In the genomic region with DNA sequence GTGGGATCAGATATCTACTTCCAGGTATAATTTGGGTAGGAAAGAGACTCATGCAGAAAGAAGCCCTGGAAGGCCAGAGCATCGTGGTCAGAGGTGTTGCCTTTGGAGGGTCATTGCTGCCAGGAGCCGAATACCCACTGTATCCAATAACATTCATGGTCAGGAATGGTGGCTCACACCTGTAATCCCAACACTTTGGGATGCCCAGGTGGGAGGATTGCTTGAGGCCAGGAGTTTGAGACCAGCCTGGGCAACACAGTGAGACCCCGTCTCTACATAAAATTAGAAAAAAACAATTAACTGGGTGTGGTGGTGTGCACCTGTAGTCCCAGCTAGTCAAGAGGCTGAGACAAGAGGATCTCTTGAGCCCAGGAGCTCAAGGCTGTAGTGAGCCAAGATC, we compare ENCODE assay signal across 38 cellular contexts. TPM values are rescaled to one million over a fixed set of nuclear protein-coding genes. Genes with fewer than 3 reads are reported as not detected.
DNase-seq lines count a peak whose midpoint lies in the region; ATAC-seq and TF ChIP-seq lines count a peak whose summit lies in the region.
"Had no signal": no experiment of that assay in that cellular context is flagged by ENCODE, and none has a peak within 500 bp of the region (broad histone marks: within the 10 kb centered on the region; RNA-seq: fewer than 3 reads in every experiment).

No MANE protein-coding gene starts in this region.

- CTCF ChIA-PET in WTC11 (lab: Charles Lee), result no interaction called here

- no peaks in the 10 kb centered on the region for H3K79me2 ChIP-seq in GM23338 (replicated peaks; ENCODE audit: insufficient read depth)

- WGBS in endodermal cell (ENCODE audit: insufficient coverage in 1 of 2, insufficient read length in 1 of 2), 2 experiments, result 93 to 100% methylated on average over 1 to 3 of the region's 3 CpGs
- WGBS in ovary, 3 donors, result 85 to 97% (median 92%) methylated on average over 3 of the region's 3 CpGs

- TF ChIP-seq CTCF in GM23338 (conservative IDR thresholded peaks at IDR 0.05; ENCODE audit: low read depth in 2 of 2) (no peak), WTC11 (IDR thresholded peaks at IDR 0.05) (no peak), endodermal cell (conservative IDR thresholded peaks at IDR 0.05) (no peak), ovary (IDR thresholded peaks at IDR 0.05) (no peak)

- intact Hi-C loops in ovary (cut with DNase I), result no loop called here

- H3K36me3 ChIP-seq in GM23338 (ENCODE audit: insufficient read depth) (0 out of 2 replicates have a peak, but pooled peaks cover 4% of the 10 kb centered on the region), endodermal cell (ENCODE audit: control insufficient read depth, insufficient read depth, low read length) (no peaks in the 10 kb centered on the region), ovary (no peaks in the 10 kb centered on the region)
- H3K36me3 ChIP-seq: BE2C; BLaER1; BLaER1 treated with 17β-estradiol and CSF1 and Interleukin-3, amounts not matched to agents 10 nM and 100 nM had no signal

- no peaks in the 10 kb centered on the region; the same call in 1 of the 2 replicates for H3K9me2 ChIP-seq in GM23338 (ENCODE audit: insufficient read depth)

- H3K4me1 Mint-ChIP-seq in GM23338, result peaks cover 26% of the 10 kb centered on the region
- H3K4me1 Mint-ChIP-seq in WTC11, result peaks cover 37% of the 10 kb centered on the region
- peaks cover 10% of the 10 kb centered on the region for H3K4me1 Mint-ChIP-seq in endodermal cell
- H3K4me1 Mint-ChIP-seq: B cell; CD14-positive monocyte; CD4-positive, alpha-beta memory T cell; CD4-positive, CD25-positive, alpha-beta regulatory T cell; CD8-positive, alpha-beta memory T cell had no signal

- H3K36me3 Mint-ChIP-seq in GM23338 (ENCODE audit: low read depth) (peaks cover 60% of the 10 kb centered on the region), WTC11 (peaks cover 37% of the 10 kb centered on the region), endodermal cell (ENCODE audit: low read depth) (peaks cover 47% of the 10 kb centered on the region)
- H3K36me3 Mint-ChIP-seq: CD14-positive monocyte had no signal

- peaks cover 2% of the 10 kb centered on the region for H3K27me3 Mint-ChIP-seq in GM23338 (ENCODE audit: insufficient read depth, low read depth, poor library complexity)
- no peaks in the 10 kb centered on the region for H3K27me3 Mint-ChIP-seq in WTC11 (ENCODE audit: low read depth)
- H3K27me3 Mint-ChIP-seq in endodermal cell (ENCODE audit: insufficient read depth), result peaks cover 2% of the 10 kb centered on the region
- H3K27me3 Mint-ChIP-seq: CD4-positive, alpha-beta memory T cell; CD4-positive, alpha-beta T cell had no signal

- H3K9me3 ChIP-seq in endodermal cell (ENCODE audit: control insufficient read depth, low read length), result no peaks in the 10 kb centered on the region
- no peaks in the 10 kb centered on the region for H3K9me3 ChIP-seq in ovary
- H3K9me3 ChIP-seq: A549; BE2C; BLaER1; BLaER1 treated with 17β-estradiol and CSF1 and Interleukin-3, amounts not matched to agents 10 nM and 100 nM; Caco-2 had no signal

- H3K9ac ChIP-seq in endodermal cell (ENCODE audit: extremely low read depth, low read length, poor library complexity, severe bottlenecking), result no peak overlapping the region
- H3K9ac ChIP-seq: BLaER1; BLaER1 treated with 17β-estradiol and CSF1 and Interleukin-3, amounts not matched to agents 10 nM and 100 nM had no signal

- DNase-seq in GM23338 (ENCODE audit: low spot score) (no peak), WTC11 (ENCODE audit: low spot score) (no peak), endodermal cell (no peak), ovary (no peak), activated T-cell treated with anti-CD3 and anti-CD28 coated beads for 4 hours (no peak)
- DNase-seq: 8988T; ACHN; AML-193; BE2C; C1 segment of cervical spinal cord; Caco-2; Calu3; CD4-positive, alpha-beta memory T cell; CD4-positive, alpha-beta T cell; CD4-positive, CD25-positive, alpha-beta regulatory T cell; CD8-positive, alpha-beta memory T cell; CD8-positive, alpha-beta T cell; COR-L47; DMS 273 treated with DMSO at 0.1 percent for 48 hours; DMS153; DMS53; DMS79; DMS79 treated with DMSO at 0.1 percent for 48 hours; DND-41; EL had no signal

- POLR2A ChIA-PET in WTC11 (lab: Charles Lee), result no interaction called here

- no peak for TF ChIP-seq EP300 in ovary (IDR thresholded peaks at IDR 0.05)

- no peaks in the 10 kb centered on the region for H4K20me1 ChIP-seq in GM23338 (replicated peaks; ENCODE audit: insufficient read depth)
- H4K20me1 ChIP-seq: BLaER1; BLaER1 treated with 17β-estradiol and CSF1 and Interleukin-3, amounts not matched to agents 10 nM and 100 nM had no signal

- no peak for TF ChIP-seq POLR2A in ovary (IDR thresholded peaks at IDR 0.05)

- no peak overlapping the region for H3K4me3 ChIP-seq in GM23338
- no peak overlapping the region for H3K4me3 ChIP-seq in endodermal cell (ENCODE audit: low read length)
- no peak overlapping the region for H3K4me3 ChIP-seq in ovary
- H3K4me3 ChIP-seq: A549; BLaER1; BLaER1 treated with 17β-estradiol and CSF1 and Interleukin-3, amounts not matched to agents 10 nM and 100 nM had no signal

- H2AFZ ChIP-seq in GM23338, result no peak overlapping the region

- H3K4me3 Mint-ChIP-seq in GM23338 (no peak overlapping the region), WTC11 (no peak overlapping the region), endodermal cell (no peak overlapping the region)
- H3K4me3 Mint-ChIP-seq: B cell; CD14-positive monocyte; CD4-positive, alpha-beta memory T cell; CD4-positive, alpha-beta T cell; CD4-positive, CD25-positive, alpha-beta regulatory T cell; CD8-positive, alpha-beta memory T cell; CD8-positive, alpha-beta T cell had no signal

- H3K27ac ChIP-seq in GM23338 (ENCODE audit: low read depth), result no peak overlapping the region
- H3K27ac ChIP-seq in endodermal cell (ENCODE audit: low read depth, low read length), result no peak overlapping the region
- no peak overlapping the region for H3K27ac ChIP-seq in ovary
- H3K27ac ChIP-seq: 22Rv1; A549; BLaER1; BLaER1 treated with 17β-estradiol and CSF1 and Interleukin-3, amounts not matched to agents 10 nM and 100 nM; C4-2B had no signal

- H3F3A ChIP-seq in GM23338 (replicated peaks; ENCODE audit: low read depth), result no peaks in the 10 kb centered on the region

- H3K4me1 ChIP-seq in GM23338 (ENCODE audit: insufficient read depth) (peaks cover 18% of the 10 kb centered on the region), endodermal cell (ENCODE audit: control insufficient read depth, insufficient read depth, low read length) (no peaks in the 10 kb centered on the region), ovary (ENCODE audit: insufficient read depth) (no peaks in the 10 kb centered on the region)
- H3K4me1 ChIP-seq: A549, BE2C, BLaER1, Caco-2 had no signal

- H3K4me2 ChIP-seq in GM23338, result no peak overlapping the region
- H3K4me2 ChIP-seq: A549; BLaER1; BLaER1 treated with 17β-estradiol and CSF1 and Interleukin-3, amounts not matched to agents 10 nM and 100 nM had no signal

- H3K9me3 Mint-ChIP-seq in GM23338 (peaks cover 6% of the 10 kb centered on the region), WTC11 (peaks cover 3% of the 10 kb centered on the region), endodermal cell (no peaks in the 10 kb centered on the region)
- H3K9me3 Mint-ChIP-seq: CD4-positive, alpha-beta memory T cell; CD4-positive, alpha-beta T cell; CD4-positive, CD25-positive, alpha-beta regulatory T cell; CD8-positive, alpha-beta memory T cell; CD8-positive, alpha-beta T cell had no signal

- ATAC-seq in GM23338 (no peak), WTC11 (no peak), GM19397 (IDR thresholded peaks at IDR 0.05; ENCODE audit: unreplicated experiment) (no peak)
- ATAC-seq: A549; CD8-positive, alpha-beta T cell had no signal

- H3K27ac Mint-ChIP-seq in GM23338, result 0 out of 2 replicates have a peak overlapping the region, but pooled peaks have one; percentile 18
- H3K27ac Mint-ChIP-seq in WTC11, result peak overlapping the region; percentile 11; the same call in 1 of the 2 replicates
- peak overlapping the region; percentile 11 for H3K27ac Mint-ChIP-seq in endodermal cell
- H3K27ac Mint-ChIP-seq: B cell; CD4-positive, alpha-beta memory T cell; CD4-positive, alpha-beta T cell; CD4-positive, CD25-positive, alpha-beta regulatory T cell; CD8-positive, alpha-beta memory T cell; CD8-positive, alpha-beta T cell had no signal

- no peaks in the 10 kb centered on the region for H3K27me3 ChIP-seq in GM23338 (ENCODE audit: insufficient read depth)
- no peaks in the 10 kb centered on the region for H3K27me3 ChIP-seq in endodermal cell (ENCODE audit: control insufficient read depth, insufficient read depth, low read length, poor library complexity, severe bottlenecking)
- no peaks in the 10 kb centered on the region for H3K27me3 ChIP-seq in ovary
- H3K27me3 ChIP-seq: BE2C; BLaER1; BLaER1 treated with 17β-estradiol and CSF1 and Interleukin-3, amounts not matched to agents 10 nM and 100 nM had no signal

TF ChIP-seq in GM23338, 12 proteins besides CTCF, POLR2A, EP300 and RAD21 (continues in another document):
- no peak for TF ChIP-seq POLR2AphosphoS5 (IDR thresholded peaks at IDR 0.05; ENCODE audit: low read depth)
- TF ChIP-seq EZH2phosphoT487 (IDR thresholded peaks at IDR 0.05; ENCODE audit: unreplicated experiment), result no peak
- TF ChIP-seq NANOG (IDR thresholded peaks at IDR 0.05; ENCODE audit: borderline replicate concordance), result no peak
- no peak for TF ChIP-seq JUNB (IDR thresholded peaks at IDR 0.05; ENCODE audit: unreplicated experiment)
- TF ChIP-seq ZNF114 (CRISPR knock-in tag; IDR thresholded peaks at IDR 0.05), result no peak

TF ChIP-seq in WTC11, 78 proteins besides CTCF, POLR2A, EP300 and RAD21 (continues in another document):
- no peak for TF ChIP-seq CREM (CRISPR knock-in tag; IDR thresholded peaks at IDR 0.05)
- no peak for TF ChIP-seq SOX15 (CRISPR knock-in tag; IDR thresholded peaks at IDR 0.05)
- peak; percentile 92 for TF ChIP-seq ZNF121 (CRISPR knock-in tag; IDR thresholded peaks at IDR 0.05)

RNA-seq across cellular contexts. Expression of gene F11, which starts 10.9 kb away (rescaled TPM):
- 1.5 and 2.1 TPM in 2 replicates for total RNA-seq in GM23338 (2014; rRNA removed; shearing (Covaris generic))
- polyA plus RNA-seq in GM23338 (2016; fragmentation: Nextera tagmentation; extraction: Ambion mirVana) (0.74 TPM in 1 of 2 replicates, not detected in the other), ovary (under 1 TPM in 1 of 2 donors, not detected in 1; 0.05 TPM)
- total RNA-seq in WTC11 (2021) (1.6 to 1.9 TPM (median 1.6 TPM) in 3 replicates), endodermal cell (not detected), ovary (under 1 TPM in 2 of 7 donors, not detected in 5; 0.20 to 0.23 TPM)
- polyA plus RNA-seq in endodermal cell (2013, experiment 1 of 2), result 0.25 TPM
- polyA plus RNA-seq in endodermal cell (2013, experiment 2 of 2), result not detected
- total RNA-seq: A172; B cell; Caco-2; CD4-positive, alpha-beta memory T cell; CD4-positive, alpha-beta T cell; CD4-positive, CD25-positive, alpha-beta regulatory T cell; CD8-positive, alpha-beta memory T cell; CD8-positive, alpha-beta T cell; Daoy had no signal
- polyA plus RNA-seq: A549; AG04450; BJ; CD14-positive monocyte; CD4-positive, alpha-beta memory T cell; CD4-positive, CD25-positive, alpha-beta regulatory T cell; CD8-positive, alpha-beta memory T cell had no signal

RNA-seq across cellular contexts. Expression of gene KLKB1, which starts 27.8 kb away (rescaled TPM):
- 10.9 and 22.7 TPM in 2 replicates for total RNA-seq in GM23338 (2014; rRNA removed; shearing (Covaris generic))
- polyA plus RNA-seq in GM23338 (2016; fragmentation: Nextera tagmentation; extraction: Ambion mirVana) (6.2 and 8.6 TPM in 2 replicates), ovary (under 1 TPM; 0.38 to 0.50 TPM)
- total RNA-seq in WTC11 (2021) (9.8 to 10.1 TPM (median 10.1 TPM) in 3 replicates), endodermal cell (10 to 100 TPM in 1 of 2 donors, 1 to 10 TPM in 1; 9.5 to 11.9 TPM), ovary (1 to 10 TPM in 2 of 7 donors, under 1 TPM in 5; 0.18 to 1.8 (median 0.77) TPM)
- polyA plus RNA-seq in endodermal cell (2013, experiment 1 of 2), result 0.50 TPM
- 0.17 TPM for polyA plus RNA-seq in endodermal cell (2013, experiment 2 of 2)
- total RNA-seq: A172, A673, Caco-2, Daoy had no signal
- polyA plus RNA-seq: BJ; CD14-positive monocyte; CD4-positive, alpha-beta memory T cell; CD8-positive, alpha-beta memory T cell had no signal
